Comparison of ENCODE assay signal across 9 cellular contexts in genomic region chr17:34637548-34638525, GRCh38. TPM values are rescaled to one million over a fixed set of nuclear protein-coding genes. Genes with fewer than 3 reads are reported as not detected.
A peak's percentile ranks its signal among the peaks of the same experiment; 100 is the strongest.
DNase-seq lines count a peak whose midpoint lies in the region; ATAC-seq and TF ChIP-seq lines count a peak whose summit lies in the region.
"Had no signal": no experiment of that assay in that cellular context is flagged by ENCODE, and none has a peak within 500 bp of the region (broad histone marks: within the 10 kb centered on the region; RNA-seq: fewer than 3 reads in every experiment).

No MANE protein-coding gene starts in this region.

- no peaks in the 10 kb centered on the region for H3K9me3 ChIP-seq in tibial artery
- H3K9me3 ChIP-seq: neutrophil had no signal

- in situ Hi-C loops in SK-MEL-5 (cut with HindIII; ENCODE audit: low pct_unique_long_range_greater_than_20kb, low sequenced_read_pairs) = no loop called here

- no peak overlapping the region for H3K27ac Mint-ChIP-seq in activated naive CD4-positive, alpha-beta T cell treated with anti-CD3 and anti-CD28 coated beads for 36 hours
- no peak overlapping the region for H3K27ac Mint-ChIP-seq in glutamatergic neuron (ENCODE audit: unreplicated experiment)

- H3K4me1 Mint-ChIP-seq in activated naive CD4-positive, alpha-beta T cell treated with anti-CD3 and anti-CD28 coated beads for 36 hours (ENCODE audit: low read depth) = peaks cover 2% of the 10 kb centered on the region
- peaks cover 12% of the 10 kb centered on the region for H3K4me1 Mint-ChIP-seq in glutamatergic neuron (ENCODE audit: low read depth, unreplicated experiment)

- peaks cover 3% of the 10 kb centered on the region for H3K27me3 Mint-ChIP-seq in activated naive CD4-positive, alpha-beta T cell treated with anti-CD3 and anti-CD28 coated beads for 36 hours (ENCODE audit: low read depth)
- peaks cover 11% of the 10 kb centered on the region for H3K27me3 Mint-ChIP-seq in glutamatergic neuron (ENCODE audit: unreplicated experiment)

- H3K4me3 ChIP-seq in GM12865 (ENCODE audit: low read depth, low read length) (no peak overlapping the region), tibial artery (peak overlapping the region; percentile 31 to 34)

- intact Hi-C loops in activated naive CD4-positive, alpha-beta T cell treated with anti-CD3 and anti-CD28 coated beads for 36 hours (cut with micrococcal nuclease) = loop anchor here (1.0 to 2.0 kb wide), 4 partner anchors 53 to 480 kb away; no protein-coding TSS in a partner anchor
- intact Hi-C loops in posterior vena cava (cut with DNase I) (loop anchor here in 1 of 2 donors (5.0 to 10.0 kb wide), 2 partner anchors 93 to 216 kb away; no protein-coding TSS in a partner anchor), tibial artery (cut with DNase I; ENCODE audit: low total_unique reads) (loop anchor here (5.0 kb wide), 2 partner anchors 91 to 216 kb away; no protein-coding TSS in a partner anchor)

- peaks cover 0 to 9% (median 7%) of the 10 kb centered on the region in 4 donors for H3K4me1 ChIP-seq in tibial artery

- H3K36me3 ChIP-seq in tibial artery = no peaks in the 10 kb centered on the region
- H3K36me3 ChIP-seq: neutrophil had no signal

- TF ChIP-seq CTCF in GM12865 (IDR thresholded peaks at IDR 0.05; ENCODE audit: insufficient read depth, low read depth, low read length, missing control alignments) = peak; percentile 94
- peak; percentile 84 for TF ChIP-seq CTCF in glutamatergic neuron (IDR thresholded peaks at IDR 0.05; ENCODE audit: partially characterized antibody, unreplicated experiment)
- peak; percentile 67 to 72 for TF ChIP-seq CTCF in tibial artery (IDR thresholded peaks at IDR 0.05)

- H3K4me3 Mint-ChIP-seq in activated naive CD4-positive, alpha-beta T cell treated with anti-CD3 and anti-CD28 coated beads for 36 hours = peak overlapping the region; percentile 63
- no peak overlapping the region for H3K4me3 Mint-ChIP-seq in glutamatergic neuron (ENCODE audit: unreplicated experiment)

- CTCF ChIA-PET in activated naive CD4-positive, alpha-beta T cell treated with anti-CD3 and anti-CD28 coated beads for 36 hours (lab: Charles Lee) = interaction anchor here (0.6 to 5.2 kb wide), 24 partner anchors 10 to 483 kb away, joined by 3 to 25 read pairs (median 4); partner anchors contain the start of genes FNDC8 and RAD51D

- ATAC-seq in HG02870 (IDR thresholded peaks at IDR 0.05; ENCODE audit: unreplicated experiment) = no peak

- no peak overlapping the region for H3K27ac ChIP-seq in tibial artery
- H3K27ac ChIP-seq: neutrophil had no signal

- H3K36me3 Mint-ChIP-seq in activated naive CD4-positive, alpha-beta T cell treated with anti-CD3 and anti-CD28 coated beads for 36 hours (ENCODE audit: low read depth) = no peaks in the 10 kb centered on the region
- peaks cover 4% of the 10 kb centered on the region for H3K36me3 Mint-ChIP-seq in glutamatergic neuron (ENCODE audit: unreplicated experiment)

- DNase-seq in GM12865 (ENCODE audit: low read depth) (peak; percentile 78), HT1080 (ENCODE audit: low read depth) (peak; percentile 44), SK-MEL-5 (ENCODE audit: low read depth, low spot score) (peak; percentile 70), glutamatergic neuron (peak; percentile 89), posterior vena cava (ENCODE audit: low spot score) (peak; percentile 91), tibial artery (peak; percentile 68 to 78)
- peak; percentile 89 for DNase-seq in activated naive CD4-positive, alpha-beta T cell treated with anti-CD3 and anti-CD28 coated beads for 36 hours

- peaks cover 0 to 79% of the 10 kb centered on the region in 2 donors for H3K27me3 ChIP-seq in tibial artery

- no peaks in the 10 kb centered on the region for H3K9me3 Mint-ChIP-seq in activated naive CD4-positive, alpha-beta T cell treated with anti-CD3 and anti-CD28 coated beads for 36 hours
- H3K9me3 Mint-ChIP-seq in glutamatergic neuron (ENCODE audit: unreplicated experiment) = peaks cover 10% of the 10 kb centered on the region

RNA-seq across cellular contexts. Expression of gene TMEM132E, which starts 58.5 kb away (rescaled TPM):
- total RNA-seq in HT1080 (2014; rRNA removed; shearing (Covaris generic)) = not detected in 2 replicates
- polyA plus RNA-seq in HT1080 (2015; cell fraction: cytosol; rRNA removed) = 0.02 TPM in 1 of 2 replicates, not detected in the other
- 0.03 and 0.04 TPM in 2 replicates for polyA plus RNA-seq in HT1080 (2015; cell fraction: nucleus; rRNA removed)
- not detected in 2 replicates for total RNA-seq in SK-MEL-5 (2014; rRNA removed; shearing (Covaris generic))
- polyA plus RNA-seq in SK-MEL-5 (2015; cell fraction: cytosol; rRNA removed) = not detected in 2 replicates
- polyA plus RNA-seq in SK-MEL-5 (2015; cell fraction: nucleus; rRNA removed) = not detected in 2 replicates
- not detected for total RNA-seq in activated naive CD4-positive, alpha-beta T cell treated with anti-CD3 and anti-CD28 coated beads for 36 hours
- total RNA-seq in glutamatergic neuron (ENCODE audit: unreplicated experiment) (93.6 TPM), posterior vena cava (under 1 TPM; 0.42 to 0.67 TPM)

Comparison
In these comparisons a context has a peak if more than half of its experiments do, and no peak if none do; other contexts are left out.
1. RNA of gene TMEM132E, which starts 58.5 kb away (total RNA-seq): 93.6 TPM in glutamatergic neuron (single experiment); 0.42 to 0.67 TPM in posterior vena cava, not detected in activated naive CD4-positive, alpha-beta T cell treated with anti-CD3 and anti-CD28 coated beads for 36 hours, not detected in HT1080 and not detected in SK-MEL-5; every median in the first group is over 10 times any median in the second.
2. Peak in every context shown above with its lines, with median percentiles within 50 percentile points of each other: DNase-seq and CTCF ChIP-seq.